In genomic region chr4:175238827-175239517, GRCh38 we compare ENCODE assay signal across 17 cellular contexts.
DNase-seq lines count a peak whose midpoint lies in the region; ATAC-seq and TF ChIP-seq lines count a peak whose summit lies in the region.
"Had no signal": no experiment of that assay in that cellular context is flagged by ENCODE, and none has a peak within 500 bp of the region (broad histone marks: within the 10 kb centered on the region; RNA-seq: fewer than 3 reads in every experiment).

No MANE protein-coding gene starts in this region.

- CTCF ChIA-PET in MCF 10A (lab: Yijun Ruan, JAX) (interaction anchor here (1.1 kb wide), 1 partner anchor 15 kb away, joined by 3 read pairs; no protein-coding TSS in a partner anchor), mammary epithelial cell (lab: Charles Lee; ENCODE audit: low non-redundant PET) (no interaction called here), PC-3 (lab: Charles Lee) (no interaction called here)

- no peaks in the 10 kb centered on the region for H3K27me3 Mint-ChIP-seq in MCF 10A (ENCODE audit: insufficient read depth, unreplicated experiment)

- no peaks in the 10 kb centered on the region for H3K27me3 ChIP-seq in mammary epithelial cell (ENCODE audit: insufficient read depth, low read length)
- H3K27me3 ChIP-seq in PC-3 (ENCODE audit: low read length): no peaks in the 10 kb centered on the region

- POLR2A ChIA-PET in MCF 10A (lab: Yijun Ruan, JAX) (no interaction called here), PC-3 (lab: Charles Lee; ENCODE audit: unreplicated experiment) (no interaction called here)

- H3K9me2 ChIP-seq in PC-3 (replicated peaks; ENCODE audit: low read length): no peaks in the 10 kb centered on the region

- no peaks in the 10 kb centered on the region for H3F3A ChIP-seq in PC-3 (ENCODE audit: low read length, unreplicated experiment)

- H3K9ac ChIP-seq in mammary epithelial cell (ENCODE audit: insufficient read depth, low read length) (no peak overlapping the region), PC-3 (ENCODE audit: low read length) (no peak overlapping the region)

- H3K27ac ChIP-seq in mammary epithelial cell (ENCODE audit: insufficient read depth, low read depth, low read length) (no peak overlapping the region), PC-3 (ENCODE audit: low read length) (peak overlapping the region; percentile 69), epithelial cell of prostate (peak overlapping the region; percentile 17)
- H3K27ac ChIP-seq: C4-2B had no signal

- H3K27ac Mint-ChIP-seq in MCF 10A (ENCODE audit: low read depth, unreplicated experiment): no peak overlapping the region

- DNase-seq in MCF 10A (ENCODE audit: unreplicated experiment) (peak; percentile 44), mammary epithelial cell (no peak), PC-3 (peak; percentile 88), epithelial cell of prostate (ENCODE audit: low read depth, low spot score) (no peak), renal cortical epithelial cell (ENCODE audit: low read depth) (peak; percentile 15), amniotic stem cell (lab: John Stamatoyannopoulos, UW) (no peak), NCI-H345 treated with DMSO at 0.1 percent for 48 hours (lab: John Stamatoyannopoulos, UW; ENCODE audit: unreplicated experiment) (no peak), KG1 (lab: John Stamatoyannopoulos, UW) (no peak)
- DNase-seq: DMS79, GOT3, Karpas-422, NCI-H1105 treated with DMSO at 0.1 percent for 48 hours, NCI-H187, NCI-H2171, NCI-H446 treated with DMSO at 0.1 percent for 48 hours had no signal

- H3K4me3 ChIP-seq in mammary epithelial cell (replicated peaks in 1 of 3; ENCODE audit: insufficient read depth in 1 of 3, low read depth in 2 of 3, low read length in 3 of 3) (no peak overlapping the region), PC-3 (ENCODE audit: low read length) (no peak overlapping the region)

- BruUV-seq in MCF 10A (replicated peaks; lab: Mats Ljungman, UMichigan) (no TSS peak), mammary epithelial cell (replicated peaks; lab: Mats Ljungman, UMichigan) (no TSS peak), PC-3 (replicated peaks; lab: Mats Ljungman, UMichigan) (no TSS peak)

- H3K4me1 ChIP-seq in mammary epithelial cell (ENCODE audit: insufficient read depth, low read length): no peaks in the 10 kb centered on the region
- H3K4me1 ChIP-seq in PC-3 (ENCODE audit: insufficient read depth, low read length): peaks cover 7% of the 10 kb centered on the region; the same call in 1 of the 2 replicates

- intact Hi-C loops in MCF 10A (cut with micrococcal nuclease) (no loop called here), mammary epithelial cell (cut with micrococcal nuclease) (no loop called here), PC-3 (cut with micrococcal nuclease) (loop anchor here (5.0 kb wide), 1 partner anchor 112 kb away; no protein-coding TSS in a partner anchor)

- H3K4me1 Mint-ChIP-seq in MCF 10A (ENCODE audit: insufficient read depth, unreplicated experiment): no peaks in the 10 kb centered on the region

- H2AFZ ChIP-seq in mammary epithelial cell (ENCODE audit: low read depth, low read length) (no peak overlapping the region), PC-3 (ENCODE audit: low read length) (no peak overlapping the region)

- no peak overlapping the region for H3K4me3 Mint-ChIP-seq in MCF 10A (ENCODE audit: unreplicated experiment)

- in situ Hi-C loops in mammary epithelial cell (cut with MboI; ENCODE audit: low sequenced_read_pairs in 2 of 2): no loop called here

- TF ChIP-seq CTCF in MCF 10A (IDR thresholded peaks at IDR 0.05; ENCODE audit: unreplicated experiment): no peak
- no peak for TF ChIP-seq CTCF in mammary epithelial cell (conservative IDR thresholded peaks at IDR 0.05 in 1 of 2, IDR thresholded peaks at IDR 0.05 in 1 of 2; ENCODE audit: extremely low read depth in 1 of 2, insufficient read depth in 1 of 2, low read depth in 1 of 2, low read length in 2 of 2)
- TF ChIP-seq CTCF in PC-3 (conservative IDR thresholded peaks at IDR 0.05; ENCODE audit: low read depth, low read length): no peak

- H3K79me2 ChIP-seq in mammary epithelial cell (ENCODE audit: insufficient read depth, low read length) (no peaks in the 10 kb centered on the region), PC-3 (ENCODE audit: low read length) (no peaks in the 10 kb centered on the region)

- peak; percentile 99 for ATAC-seq in PC-3
- ATAC-seq: Right ventricle myocardium inferior had no signal

- WGBS in mammary epithelial cell (ENCODE audit: low coverage, missing lambda C conversion rate): 83% methylated on average over 2 of the region's 2 CpGs

- H3K4me2 ChIP-seq in mammary epithelial cell (ENCODE audit: insufficient read depth, low read depth, low read length) (no peak overlapping the region), PC-3 (ENCODE audit: low read length) (peak overlapping the region; percentile 61)

- H3K9me3 Mint-ChIP-seq in MCF 10A (ENCODE audit: unreplicated experiment): no peaks in the 10 kb centered on the region

- no peaks in the 10 kb centered on the region for H3K36me3 ChIP-seq in mammary epithelial cell (ENCODE audit: insufficient read depth, low read length)
- H3K36me3 ChIP-seq in PC-3 (ENCODE audit: low read depth, low read length): no peaks in the 10 kb centered on the region

- no peaks in the 10 kb centered on the region for H3K9me3 ChIP-seq in mammary epithelial cell (replicated peaks; ENCODE audit: insufficient read depth, low read length)
- no peaks in the 10 kb centered on the region for H3K9me3 ChIP-seq in PC-3 (ENCODE audit: low read length)

- dilution Hi-C loops in mammary epithelial cell (cut with HindIII; ENCODE audit: low sequenced_read_pairs): no loop called here

- no peaks in the 10 kb centered on the region for H3K36me3 Mint-ChIP-seq in MCF 10A (ENCODE audit: insufficient read depth, unreplicated experiment)

- H4K20me1 ChIP-seq in mammary epithelial cell (ENCODE audit: insufficient read depth, low read length) (no peaks in the 10 kb centered on the region), PC-3 (ENCODE audit: low read length) (no peaks in the 10 kb centered on the region)

Comparison
In these comparisons a context has a peak if more than half of its experiments do, and no peak if none do; other contexts are left out.
1. DNase-seq: peak in MCF 10A (single experiment), PC-3 (single experiment) and renal cortical epithelial cell (single experiment); none in mammary epithelial cell (single experiment), epithelial cell of prostate (single experiment), amniotic stem cell (single experiment), NCI-H345 treated with DMSO at 0.1 percent for 48 hours (single experiment) and KG1 (single experiment).